ENCODE assay signal across 1 cellular context in genomic region chr12:71938728-71939385, GRCh38.
A peak's percentile ranks its signal among the peaks of the same experiment; 100 is the strongest.
TF ChIP-seq lines count a peak whose summit lies in the region.

TSS of gene TPH2 (plus strand) at chr12:71938845. CDS start at chr12:71938987, 142 bp downstream.

TF ChIP-seq in HepG2, 621 proteins besides CTCF, POLR2A, EP300 and RAD21 (continued from another document and continues in another):
- no peak for TF ChIP-seq KIAA2018 (CRISPR knock-in tag; IDR thresholded peaks at IDR 0.05; ENCODE audit: borderline replicate concordance)
- TF ChIP-seq, protein P1, sequence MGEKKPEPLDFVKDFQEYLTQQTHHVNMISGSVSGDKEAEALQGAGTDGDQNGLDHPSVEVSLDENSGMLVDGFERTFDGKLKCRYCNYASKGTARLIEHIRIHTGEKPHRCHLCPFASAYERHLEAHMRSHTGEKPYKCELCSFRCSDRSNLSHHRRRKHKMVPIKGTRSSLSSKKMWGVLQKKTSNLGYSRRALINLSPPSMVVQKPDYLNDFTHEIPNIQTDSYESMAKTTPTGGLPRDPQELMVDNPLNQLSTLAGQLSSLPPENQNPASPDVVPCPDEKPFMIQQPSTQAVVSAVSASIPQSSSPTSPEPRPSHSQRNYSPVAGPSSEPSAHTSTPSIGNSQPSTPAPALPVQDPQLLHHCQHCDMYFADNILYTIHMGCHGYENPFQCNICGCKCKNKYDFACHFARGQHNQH (CRISPR knock-in tag; IDR thresholded peaks at IDR 0.05): peak; percentile 48; the same call in 1 of the 2 replicates
- TF ChIP-seq HDAC6 (IDR thresholded peaks at IDR 0.05; ENCODE audit: low read depth, low read length): no peak
- no peak for TF ChIP-seq AGO1 (IDR thresholded peaks at IDR 0.05; ENCODE audit: low read depth, low read length, poor library complexity, severe bottlenecking)
- TF ChIP-seq ZNF12 (CRISPR knock-in tag; IDR thresholded peaks at IDR 0.05): peak; percentile 65; the same call in 1 of the 2 replicates
- TF ChIP-seq, protein P2, sequence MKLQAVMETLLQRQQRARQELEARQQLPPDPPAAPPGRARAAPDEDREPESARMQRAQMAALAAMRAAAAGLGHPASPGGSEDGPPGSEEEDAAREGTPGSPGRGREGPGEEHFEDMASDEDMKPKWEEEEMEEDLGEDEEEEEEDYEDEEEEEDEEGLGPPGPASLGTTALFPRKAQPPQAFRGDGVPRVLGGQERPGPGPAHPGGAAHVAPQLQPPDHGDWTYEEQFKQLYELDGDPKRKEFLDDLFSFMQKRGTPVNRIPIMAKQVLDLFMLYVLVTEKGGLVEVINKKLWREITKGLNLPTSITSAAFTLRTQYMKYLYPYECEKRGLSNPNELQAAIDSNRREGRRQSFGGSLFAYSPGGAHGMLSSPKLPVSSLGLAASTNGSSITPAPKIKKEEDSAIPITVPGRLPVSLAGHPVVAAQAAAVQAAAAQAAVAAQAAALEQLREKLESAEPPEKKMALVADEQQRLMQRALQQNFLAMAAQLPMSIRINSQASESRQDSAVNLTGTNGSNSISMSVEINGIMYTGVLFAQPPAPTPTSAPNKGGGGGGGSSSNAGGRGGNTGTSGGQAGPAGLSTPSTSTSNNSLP (IDR thresholded peaks at IDR 0.05; ENCODE audit: low read depth, low read length): no peak
- peak; percentile 64 for TF ChIP-seq GABPB1 (CRISPR knock-in tag; IDR thresholded peaks at IDR 0.05)
- TF ChIP-seq, protein P3, sequence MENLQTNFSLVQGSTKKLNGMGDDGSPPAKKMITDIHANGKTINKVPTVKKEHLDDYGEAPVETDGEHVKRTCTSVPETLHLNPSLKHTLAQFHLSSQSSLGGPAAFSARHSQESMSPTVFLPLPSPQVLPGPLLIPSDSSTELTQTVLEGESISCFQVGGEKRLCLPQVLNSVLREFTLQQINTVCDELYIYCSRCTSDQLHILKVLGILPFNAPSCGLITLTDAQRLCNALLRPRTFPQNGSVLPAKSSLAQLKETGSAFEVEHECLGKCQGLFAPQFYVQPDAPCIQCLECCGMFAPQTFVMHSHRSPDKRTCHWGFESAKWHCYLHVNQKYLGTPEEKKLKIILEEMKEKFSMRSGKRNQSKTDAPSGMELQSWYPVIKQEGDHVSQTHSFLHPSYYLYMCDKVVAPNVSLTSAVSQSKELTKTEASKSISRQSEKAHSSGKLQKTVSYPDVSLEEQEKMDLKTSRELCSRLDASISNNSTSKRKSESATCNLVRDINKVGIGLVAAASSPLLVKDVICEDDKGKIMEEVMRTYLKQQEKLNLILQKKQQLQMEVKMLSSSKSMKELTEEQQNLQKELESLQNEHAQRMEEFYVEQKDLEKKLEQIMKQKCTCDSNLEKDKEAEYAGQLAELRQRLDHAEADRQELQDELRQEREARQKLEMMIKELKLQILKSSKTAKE (CRISPR knock-in tag; IDR thresholded peaks at IDR 0.05; ENCODE audit: borderline replicate concordance): no peak
- TF ChIP-seq KLF9 (CRISPR knock-in tag; IDR thresholded peaks at IDR 0.05; ENCODE audit: low read depth): peak; percentile 96
- no peak for TF ChIP-seq ZNF577 (CRISPR knock-in tag; IDR thresholded peaks at IDR 0.05; ENCODE audit: borderline replicate concordance, low read depth)
- no peak for TF ChIP-seq ASH2L (IDR thresholded peaks at IDR 0.05; ENCODE audit: insufficient read length, low read depth, low read length)
- no peak for TF ChIP-seq SP2 (CRISPR knock-in tag; IDR thresholded peaks at IDR 0.05)
- peak; percentile 54; the same call in 1 of the 2 replicates for TF ChIP-seq TBX2 (CRISPR knock-in tag; IDR thresholded peaks at IDR 0.05; ENCODE audit: borderline replicate concordance)
- TF ChIP-seq, protein P4, sequence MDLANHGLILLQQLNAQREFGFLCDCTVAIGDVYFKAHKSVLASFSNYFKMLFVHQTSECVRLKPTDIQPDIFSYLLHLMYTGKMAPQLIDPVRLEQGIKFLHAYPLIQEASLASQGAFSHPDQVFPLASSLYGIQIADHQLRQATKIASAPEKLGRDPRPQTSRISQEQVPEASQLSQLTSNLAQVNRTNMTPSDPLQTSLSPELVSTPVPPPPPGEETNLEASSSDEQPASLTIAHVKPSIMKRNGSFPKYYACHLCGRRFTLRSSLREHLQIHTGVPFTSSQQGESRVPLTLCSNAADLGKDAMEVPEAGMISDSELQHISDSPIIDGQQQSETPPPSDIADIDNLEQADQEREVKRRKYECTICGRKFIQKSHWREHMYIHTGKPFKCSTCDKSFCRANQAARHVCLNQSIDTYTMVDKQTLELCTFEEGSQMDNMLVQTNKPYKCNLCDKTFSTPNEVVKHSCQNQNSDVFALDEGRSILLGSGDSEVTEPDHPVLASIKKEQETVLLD (CRISPR knock-in tag; IDR thresholded peaks at IDR 0.05; ENCODE audit: low read depth): no peak
- TF ChIP-seq ZNF3 (CRISPR knock-in tag; IDR thresholded peaks at IDR 0.05): no peak
- no peak for TF ChIP-seq ZNF839 (CRISPR knock-in tag; IDR thresholded peaks at IDR 0.05; ENCODE audit: borderline replicate concordance)
- TF ChIP-seq, protein P5, sequence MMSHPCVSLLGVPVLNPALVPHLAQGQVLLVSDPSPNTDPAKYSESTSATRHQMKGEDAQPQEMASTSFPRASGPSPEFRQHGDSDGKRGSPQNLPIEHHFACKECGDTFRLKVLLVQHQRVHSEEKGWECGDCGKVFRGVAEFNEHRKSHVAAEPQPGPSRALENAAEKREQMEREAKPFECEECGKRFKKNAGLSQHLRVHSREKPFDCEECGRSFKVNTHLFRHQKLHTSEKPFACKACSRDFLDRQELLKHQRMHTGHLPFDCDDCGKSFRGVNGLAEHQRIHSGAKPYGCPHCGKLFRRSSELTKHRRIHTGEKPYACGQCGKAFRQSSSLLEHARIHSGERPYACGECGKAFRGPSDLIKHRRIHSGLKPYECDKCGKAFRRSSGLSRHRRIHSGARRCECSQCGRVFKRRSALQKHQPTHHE (CRISPR knock-in tag; IDR thresholded peaks at IDR 0.05; ENCODE audit: borderline replicate concordance): no peak; the same call in 1 of the 2 replicates
- TF ChIP-seq FOSL1 (CRISPR knock-in tag; IDR thresholded peaks at IDR 0.05; ENCODE audit: borderline replicate concordance): no peak
- peak; percentile 96 for TF ChIP-seq ZBTB7A (CRISPR knock-in tag; IDR thresholded peaks at IDR 0.05)
- TF ChIP-seq NFYC (CRISPR knock-in tag; IDR thresholded peaks at IDR 0.05): 0 out of 2 replicates have a peak, but pooled peaks have one; percentile 14
- no peak for TF ChIP-seq ZXDC (CRISPR knock-in tag; IDR thresholded peaks at IDR 0.05)
- TF ChIP-seq RBAK (CRISPR knock-in tag; IDR thresholded peaks at IDR 0.05): no peak
- no peak for TF ChIP-seq SMARCE1 (IDR thresholded peaks at IDR 0.05; ENCODE audit: borderline replicate concordance)
- TF ChIP-seq POLR2AphosphoS5 (IDR thresholded peaks at IDR 0.05; ENCODE audit: low read depth, low read length): no peak
- 0 out of 2 replicates have a peak, but pooled peaks have one; percentile 58 for TF ChIP-seq RFXANK (CRISPR knock-in tag; IDR thresholded peaks at IDR 0.05)
- no peak for TF ChIP-seq CERS6 (CRISPR knock-in tag; IDR thresholded peaks at IDR 0.05)
- TF ChIP-seq E2F1 (CRISPR knock-in tag; IDR thresholded peaks at IDR 0.05): no peak
- 0 out of 2 replicates have a peak, but pooled peaks have one; percentile 70 for TF ChIP-seq MYNN (CRISPR knock-in tag; IDR thresholded peaks at IDR 0.05; ENCODE audit: low read depth)
- peak; percentile 43 to 60; a peak in 2 of 4 replicates for TF ChIP-seq HMGXB4 (CRISPR knock-in tag; IDR thresholded peaks at IDR 0.05; ENCODE audit: borderline replicate concordance in 1 of 2, low read depth in 1 of 2)
- no peak for TF ChIP-seq ZNF136 (CRISPR knock-in tag; IDR thresholded peaks at IDR 0.05; ENCODE audit: low read depth)
- no peak for TF ChIP-seq AKAP8 (CRISPR knock-in tag; IDR thresholded peaks at IDR 0.05)
- no peak for TF ChIP-seq FOXJ3 (CRISPR knock-in tag; IDR thresholded peaks at IDR 0.05; ENCODE audit: borderline replicate concordance)
- TF ChIP-seq ZNF7 (CRISPR knock-in tag; IDR thresholded peaks at IDR 0.05): 0 out of 2 replicates have a peak, but pooled peaks have one; percentile 12
